In genomic region chr11:1036931-1037330, GRCh38 we compare ENCODE assay signal across 40 cellular contexts. TPM values are rescaled to one million over a fixed set of nuclear protein-coding genes. Genes with fewer than 3 reads are reported as not detected.
"Had no signal": no experiment of that assay in that cellular context is flagged by ENCODE, and none has a peak within 500 bp of the region (broad histone marks: within the 10 kb centered on the region; RNA-seq: fewer than 3 reads in every experiment).

No MANE protein-coding gene starts in this region.

- H3K27me3 Mint-ChIP-seq: activated B cell treated with CpG ODN at 0.5 μM for 24 hours; activated CD8-positive, alpha-beta T cell treated with anti-CD3 and anti-CD28 coated beads for 36 hours; activated naive CD4-positive, alpha-beta T cell treated with anti-CD3 and anti-CD28 coated beads, Interleukin-2, amount 50 U/mL, for 24 hours; activated naive CD8-positive, alpha-beta T cell treated with anti-CD3 and anti-CD28 coated beads for 36 hours; activated naive CD8-positive, alpha-beta T cell treated with anti-CD3 and anti-CD28 coated beads, Interleukin-2, amount 50 U/mL, for 24 hours; activated T-helper 17 cell treated with anti-CD3 and anti-CD28 coated beads, Interleukin-2, amount 50 U/mL, for 72 hours; T-helper 17 cell had no signal

- H3K4me1 Mint-ChIP-seq: activated B cell treated with CpG ODN at 0.5 μM for 24 hours; activated naive CD4-positive, alpha-beta T cell treated with anti-CD3 and anti-CD28 coated beads, Interleukin-2, amount 50 U/mL, for 24 hours; activated naive CD8-positive, alpha-beta T cell treated with anti-CD3 and anti-CD28 coated beads for 36 hours; activated naive CD8-positive, alpha-beta T cell treated with anti-CD3 and anti-CD28 coated beads, Interleukin-2, amount 50 U/mL, for 24 hours; activated T-helper 17 cell treated with anti-CD3 and anti-CD28 coated beads, Interleukin-2, amount 50 U/mL, for 72 hours; brain; T-helper 17 cell had no signal

- H3K36me3 Mint-ChIP-seq: activated naive CD4-positive, alpha-beta T cell treated with anti-CD3 and anti-CD28 coated beads, Interleukin-2, amount 50 U/mL, for 24 hours; activated naive CD8-positive, alpha-beta T cell treated with anti-CD3 and anti-CD28 coated beads for 36 hours; brain had no signal

- H3K36me3 ChIP-seq: adrenal gland, breast epithelium, cardiac muscle cell, colonic mucosa, esophagus squamous epithelium, gastroesophageal sphincter, heart right ventricle, WERI-Rb-1 had no signal

- H3K27me3 ChIP-seq: cardiac muscle cell, colonic mucosa had no signal

- FAIRE-seq: endometrium, endothelial cell of umbilical vein had no signal

- H3K4me3 ChIP-seq: adrenal gland, cardiac muscle cell, colonic mucosa, esophagus squamous epithelium, gastroesophageal sphincter, heart right ventricle had no signal

- H3K9me3 Mint-ChIP-seq: activated CD8-positive, alpha-beta T cell treated with anti-CD3 and anti-CD28 coated beads for 36 hours; activated naive CD4-positive, alpha-beta T cell treated with anti-CD3 and anti-CD28 coated beads, Interleukin-2, amount 50 U/mL, for 24 hours; activated naive CD8-positive, alpha-beta T cell treated with anti-CD3 and anti-CD28 coated beads for 36 hours; activated naive CD8-positive, alpha-beta T cell treated with anti-CD3 and anti-CD28 coated beads, Interleukin-2, amount 50 U/mL, for 24 hours; activated T-cell treated with anti-CD3 and anti-CD28 coated beads, Interleukin-2, amount 50 U/mL, for 4 hours; T-helper 2 cell treated with Interferon-gamma antibody and Interleukin-4, amounts not matched to agents 5 μg/mL and 100 μg/mL, for 36 hours had no signal

- H3K4me3 Mint-ChIP-seq: activated B cell treated with CpG ODN at 0.5 μM for 24 hours; activated CD8-positive, alpha-beta T cell treated with anti-CD3 and anti-CD28 coated beads for 36 hours; activated naive CD4-positive, alpha-beta T cell treated with anti-CD3 and anti-CD28 coated beads, Interleukin-2, amount 50 U/mL, for 24 hours; activated naive CD8-positive, alpha-beta T cell treated with anti-CD3 and anti-CD28 coated beads for 36 hours; activated naive CD8-positive, alpha-beta T cell treated with anti-CD3 and anti-CD28 coated beads, Interleukin-2, amount 50 U/mL, for 24 hours; activated T-cell treated with anti-CD3 and anti-CD28 coated beads, Interleukin-2, amount 50 U/mL, for 4 hours; activated T-helper 17 cell treated with anti-CD3 and anti-CD28 coated beads, Interleukin-2, amount 50 U/mL, for 72 hours; brain; T-helper 17 cell; T-helper 2 cell treated with Interferon-gamma antibody and Interleukin-4, amounts not matched to agents 5 μg/mL and 100 μg/mL, for 36 hours had no signal

- H3K9me3 ChIP-seq: adrenal gland, breast epithelium, colonic mucosa, esophagus squamous epithelium, gastroesophageal sphincter, heart right ventricle had no signal

- DNase-seq: activated B cell treated with CpG ODN at 0.5 μM for 24 hours; activated CD4-positive, alpha-beta T cell treated with anti-CD3 and anti-CD28 coated beads for 48 hours; activated CD4-positive, alpha-beta T cell treated with anti-CD3 and anti-CD28 coated beads, Interleukin-2, amount 50 U/mL, for 1 hour; activated CD4-positive, alpha-beta T cell treated with anti-CD3 and anti-CD28 coated beads, Interleukin-2, amount 50 U/mL, for 48 hours; activated CD8-positive, alpha-beta memory T cell treated with anti-CD3 and anti-CD28 coated beads for 24 hours; activated CD8-positive, alpha-beta T cell treated with anti-CD3 and anti-CD28 coated beads for 36 hours; activated effector memory CD4-positive, alpha-beta T cell treated with Interleukin-2 at 50 U/mL for 16 hours; activated gamma-delta T cell treated with Interleukin-2 at 50 U/mL for 16 hours; activated naive CD4-positive, alpha-beta T cell treated with Interleukin-2 at 50 U/mL for 16 hours; activated naive CD8-positive, alpha-beta T cell treated with anti-CD3 and anti-CD28 coated beads for 36 hours; activated naive CD8-positive, alpha-beta T cell treated with anti-CD3 and anti-CD28 coated beads, Interleukin-2, amount 50 U/mL, for 24 hours; activated T-cell treated with anti-CD3 and anti-CD28 coated beads, Interleukin-2, amount 50 U/mL, for 4 hours; adrenal gland; amygdala; aorta; central memory CD4-positive, alpha-beta T cell; cerebellar nuclear complex; colonic mucosa; effector CD8-positive, alpha-beta T cell; esophagus squamous epithelium; foreskin melanocyte; heart right ventricle; T-helper 17 cell; T1000; WERI-Rb-1 had no signal

- H3K27ac ChIP-seq: adrenal gland, breast epithelium, cardiac muscle cell, colonic mucosa, epithelial cell of prostate, esophagus squamous epithelium, gastroesophageal sphincter, heart right ventricle, WERI-Rb-1 had no signal

- H3K27ac Mint-ChIP-seq: activated B cell treated with CpG ODN at 0.5 μM for 24 hours; activated CD8-positive, alpha-beta T cell treated with anti-CD3 and anti-CD28 coated beads for 36 hours; activated naive CD4-positive, alpha-beta T cell treated with anti-CD3 and anti-CD28 coated beads, Interleukin-2, amount 50 U/mL, for 24 hours; activated naive CD8-positive, alpha-beta T cell treated with anti-CD3 and anti-CD28 coated beads for 36 hours; activated naive CD8-positive, alpha-beta T cell treated with anti-CD3 and anti-CD28 coated beads, Interleukin-2, amount 50 U/mL, for 24 hours; activated T-helper 17 cell treated with anti-CD3 and anti-CD28 coated beads, Interleukin-2, amount 50 U/mL, for 72 hours; brain; T-helper 17 cell; T-helper 2 cell treated with Interferon-gamma antibody and Interleukin-4, amounts not matched to agents 5 μg/mL and 100 μg/mL, for 36 hours had no signal

- ATAC-seq: activated CD4-positive, CD25-positive, alpha-beta regulatory T cell treated with anti-CD3 and anti-CD28 coated beads, Interleukin-2, amount 50 U/mL, for 24 hours; activated CD8-positive, alpha-beta T cell treated with anti-CD3 and anti-CD28 coated beads for 36 hours; activated naive CD8-positive, alpha-beta T cell treated with anti-CD3 and anti-CD28 coated beads, Interleukin-2, amount 50 U/mL, for 24 hours; activated T-cell treated with anti-CD3 and anti-CD28 coated beads, Interleukin-2, amount 50 U/mL, for 4 hours; activated T-helper 17 cell treated with anti-CD3 and anti-CD28 coated beads, Interleukin-2, amount 50 U/mL, for 72 hours; gastroesophageal sphincter; heart right ventricle; T-helper 17 cell had no signal

- H3K4me1 ChIP-seq: breast epithelium, colonic mucosa, gastroesophageal sphincter had no signal

RNA-seq across cellular contexts. Expression of gene MUC6, which starts 0.4 kb away (rescaled TPM):
- total RNA-seq: activated B cell treated with CpG ODN at 0.5 μM for 24 hours; activated CD8-positive, alpha-beta T cell treated with anti-CD3 and anti-CD28 coated beads for 36 hours; activated naive CD8-positive, alpha-beta T cell treated with anti-CD3 and anti-CD28 coated beads for 36 hours; activated T-helper 17 cell treated with anti-CD3 and anti-CD28 coated beads, Interleukin-2, amount 50 U/mL, for 72 hours; aorta; cardiac muscle cell; dermis microvascular lymphatic vessel endothelial cell; endothelial cell of umbilical vein; fibroblast of lung; fibroblast of villous mesenchyme; glomerular endothelial cell; heart right ventricle; T-helper 17 cell had no signal
- polyA plus RNA-seq: cardiac muscle cell, endothelial cell of umbilical vein, fibroblast of lung had no signal

RNA-seq across cellular contexts. Expression of gene MUC2, which starts 37.7 kb away (rescaled TPM):
- total RNA-seq: activated B cell treated with CpG ODN at 0.5 μM for 24 hours; activated CD8-positive, alpha-beta T cell treated with anti-CD3 and anti-CD28 coated beads for 36 hours; activated naive CD8-positive, alpha-beta T cell treated with anti-CD3 and anti-CD28 coated beads for 36 hours; activated T-helper 17 cell treated with anti-CD3 and anti-CD28 coated beads, Interleukin-2, amount 50 U/mL, for 72 hours; dermis microvascular lymphatic vessel endothelial cell; endothelial cell of umbilical vein; fibroblast of lung; fibroblast of villous mesenchyme; glomerular endothelial cell; T-helper 17 cell had no signal
- polyA plus RNA-seq: cardiac muscle cell, endothelial cell of umbilical vein, fibroblast of lung, heart right ventricle had no signal
